In the genomic region with DNA sequence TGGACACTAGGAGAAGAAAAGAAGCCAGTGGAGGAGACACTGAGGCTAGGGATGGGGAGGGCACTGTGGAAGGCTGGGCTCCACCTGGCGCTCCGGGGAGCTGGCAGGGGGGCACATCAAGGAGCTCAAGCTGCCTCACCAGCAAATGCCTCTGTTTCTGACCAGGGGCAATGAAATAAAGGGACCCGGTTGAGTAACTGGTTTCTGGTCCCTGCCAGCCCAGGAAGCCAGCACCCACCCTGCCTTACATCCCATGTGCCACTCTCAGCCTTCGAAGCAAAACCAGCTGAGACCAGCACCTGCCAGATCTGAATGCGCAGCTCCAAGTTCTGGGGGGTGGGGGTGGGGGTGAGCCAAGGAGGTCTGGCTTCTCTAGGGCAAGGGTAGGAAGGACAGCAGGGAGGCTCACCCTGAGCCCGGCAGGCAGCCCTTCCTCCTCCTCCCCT, we compare ENCODE assay signal across 8 cellular contexts. TPM values are rescaled to one million over a fixed set of nuclear protein-coding genes. Genes with fewer than 3 reads are reported as not detected.
DNase-seq lines count a peak whose midpoint lies in the region; ATAC-seq, FAIRE-seq and TF ChIP-seq lines count a peak whose summit lies in the region.

No MANE protein-coding gene starts in this region.

- peak overlapping the region; percentile 90 for H3K4me2 ChIP-seq in astrocyte (ENCODE audit: low read length)

- no peaks in the 10 kb centered on the region for H3K79me2 ChIP-seq in astrocyte (ENCODE audit: insufficient read depth, low read length)

- peak; percentile 20 for ATAC-seq in activated CD4-positive, alpha-beta T cell treated with anti-CD3 and anti-CD28 coated beads for 36 hours
- ATAC-seq in thoracic aorta (ENCODE audit: insufficient number of reproducible peaks, low FRiP score, low read depth) (no peak), GM21381 (IDR thresholded peaks at IDR 0.05; ENCODE audit: unreplicated experiment) (no peak)

- intact Hi-C loops in activated CD4-positive, alpha-beta T cell treated with anti-CD3 and anti-CD28 coated beads for 36 hours (cut with DNase I, micrococcal nuclease), result no loop called here
- intact Hi-C loops in kidney (cut with DNase I), result no loop called here

- H3K27me3 Mint-ChIP-seq in activated CD4-positive, alpha-beta T cell treated with anti-CD3 and anti-CD28 coated beads for 36 hours, result peaks cover 15% of the 10 kb centered on the region
- peaks cover 24% of the 10 kb centered on the region for H3K27me3 Mint-ChIP-seq in astrocyte (ENCODE audit: low read depth, unreplicated experiment)

- H3K27ac ChIP-seq in astrocyte (ENCODE audit: low read depth, low read length) (no peak overlapping the region), kidney (ENCODE audit: low read depth in 2 of 2, low read length in 2 of 2) (peak overlapping the region; percentile 85 to 89), thoracic aorta (no peak overlapping the region)

- H3K27ac Mint-ChIP-seq in activated CD4-positive, alpha-beta T cell treated with anti-CD3 and anti-CD28 coated beads for 36 hours, result no peak overlapping the region
- peak overlapping the region; percentile 58 for H3K27ac Mint-ChIP-seq in astrocyte (ENCODE audit: unreplicated experiment)

- H3K9ac ChIP-seq in astrocyte (ENCODE audit: low read length) (peak overlapping the region; percentile 70), kidney (ENCODE audit: low read length in 2 of 2) (no peak overlapping the region)

- H3K4me3 Mint-ChIP-seq in activated CD4-positive, alpha-beta T cell treated with anti-CD3 and anti-CD28 coated beads for 36 hours, result no peak overlapping the region
- peak overlapping the region; percentile 47 for H3K4me3 Mint-ChIP-seq in astrocyte (ENCODE audit: unreplicated experiment)

- no peaks in the 10 kb centered on the region for H3K36me3 ChIP-seq in astrocyte (ENCODE audit: insufficient read depth, low read length)
- H3K36me3 ChIP-seq in kidney (ENCODE audit: control insufficient read depth in 1 of 2, insufficient read depth in 2 of 2, low read length in 2 of 2), result no peaks in the 10 kb centered on the region
- H3K36me3 ChIP-seq in thoracic aorta, result no peaks in the 10 kb centered on the region

- no peaks in the 10 kb centered on the region for H3K36me3 Mint-ChIP-seq in activated CD4-positive, alpha-beta T cell treated with anti-CD3 and anti-CD28 coated beads for 36 hours (ENCODE audit: low read depth)
- H3K36me3 Mint-ChIP-seq in astrocyte (ENCODE audit: low read depth, unreplicated experiment), result no peaks in the 10 kb centered on the region

- TF ChIP-seq CTCF in astrocyte (IDR thresholded peaks at IDR 0.05; ENCODE audit: insufficient read depth, low read depth, low read length) (no peak), kidney (IDR thresholded peaks at IDR 0.05; ENCODE audit: borderline replicate concordance, extremely low read depth, insufficient read depth) (no peak), thoracic aorta (IDR thresholded peaks at IDR 0.05) (no peak)

- H2AFZ ChIP-seq in astrocyte (ENCODE audit: low read depth, low read length), result peak overlapping the region; percentile 62

- H3K4me1 ChIP-seq in astrocyte (ENCODE audit: insufficient read depth, low read length), result peaks cover 11% of the 10 kb centered on the region
- peaks cover 0 to 4% of the 10 kb centered on the region in 2 donors for H3K4me1 ChIP-seq in kidney (ENCODE audit: control insufficient read depth in 1 of 2, insufficient read depth in 1 of 2, low read depth in 1 of 2, low read length in 2 of 2)
- peaks cover 10% of the 10 kb centered on the region in 2 donors for H3K4me1 ChIP-seq in thoracic aorta (ENCODE audit: control insufficient read depth in 1 of 2, low read depth in 2 of 2)

- FAIRE-seq in astrocyte (lab: Jason Lieb, UNC) (no peak), kidney (lab: Jason Lieb, UNC) (no peak)

- CTCF ChIA-PET in activated CD4-positive, alpha-beta T cell treated with anti-CD3 and anti-CD28 coated beads for 36 hours (lab: Charles Lee), result interaction anchor here (0.7 to 2.1 kb wide), 10 partner anchors 11 to 106 kb away, joined by 3 to 9 read pairs (median 5); no protein-coding TSS in a partner anchor

- POLR2A ChIA-PET in activated CD4-positive, alpha-beta T cell treated with anti-CD3 and anti-CD28 coated beads for 36 hours (lab: Charles Lee), result no interaction called here

- H3K9me3 ChIP-seq in astrocyte (ENCODE audit: insufficient read depth, low read depth, low read length) (no peaks in the 10 kb centered on the region), kidney (ENCODE audit: control insufficient read depth in 1 of 2, low read length in 2 of 2) (no peaks in the 10 kb centered on the region), thoracic aorta (no peaks in the 10 kb centered on the region)

- peaks cover 7% of the 10 kb centered on the region for H3K4me1 Mint-ChIP-seq in activated CD4-positive, alpha-beta T cell treated with anti-CD3 and anti-CD28 coated beads for 36 hours
- peaks cover 25% of the 10 kb centered on the region for H3K4me1 Mint-ChIP-seq in astrocyte (ENCODE audit: low read depth, unreplicated experiment)

- H3K4me3 ChIP-seq in astrocyte (ENCODE audit: insufficient read depth, low read depth, low read length) (peak overlapping the region; percentile 52), kidney (ENCODE audit: low read length in 2 of 2) (peak overlapping the region in 1 of 2 donors; percentile 60), thoracic aorta (peak overlapping the region; percentile 65)

- H3K27me3 ChIP-seq in astrocyte (ENCODE audit: insufficient read depth, low read length), result peaks cover 3% of the 10 kb centered on the region
- no peaks in the 10 kb centered on the region for H3K27me3 ChIP-seq in thoracic aorta (replicated peaks; ENCODE audit: insufficient read depth)

- DNase-seq in activated CD4-positive, alpha-beta T cell treated with anti-CD3 and anti-CD28 coated beads for 36 hours, result no peak
- DNase-seq in activated CD4-positive, alpha-beta T cell treated with anti-CD3 and anti-CD28 coated beads for 48 hours, result no peak
- DNase-seq in astrocyte (ENCODE audit: low read depth) (no peak), kidney (peak; percentile 80), thoracic aorta (ENCODE audit: low spot score) (no peak), SW480 (ENCODE audit: low spot score) (no peak), Kasumi-1 (lab: John Stamatoyannopoulos, UW) (no peak)

- peaks cover 5% of the 10 kb centered on the region for H4K20me1 ChIP-seq in astrocyte (ENCODE audit: insufficient read depth, low read length)

- no peaks in the 10 kb centered on the region for H3K9me3 Mint-ChIP-seq in activated CD4-positive, alpha-beta T cell treated with anti-CD3 and anti-CD28 coated beads for 36 hours (ENCODE audit: low read depth)
- H3K9me3 Mint-ChIP-seq in astrocyte (ENCODE audit: unreplicated experiment), result peaks cover 2% of the 10 kb centered on the region

RNA-seq across cellular contexts. Expression of gene PAK6, which starts 0.4 kb away (rescaled TPM):
- total RNA-seq in activated CD4-positive, alpha-beta T cell treated with anti-CD3 and anti-CD28 coated beads for 36 hours, result under 1 TPM; 0.30 to 0.53 TPM
- total RNA-seq in astrocyte, result 0.38 and 1.1 TPM in 2 replicates
- 11.9 TPM for total RNA-seq in kidney
- polyA plus RNA-seq in kidney (ENCODE audit: insufficient read depth, low read depth, low replicate concordance), result 8.1 TPM
- total RNA-seq in thoracic aorta, result under 1 TPM; 0.68 to 0.78 TPM

RNA-seq across cellular contexts. Expression of gene ANKRD63, which starts 44.4 kb away (rescaled TPM):
- not detected for total RNA-seq in activated CD4-positive, alpha-beta T cell treated with anti-CD3 and anti-CD28 coated beads for 36 hours
- total RNA-seq in astrocyte (not detected in 2 replicates), kidney (not detected), thoracic aorta (not detected)
- not detected for polyA plus RNA-seq in kidney (ENCODE audit: insufficient read depth, low read depth, low replicate concordance)

Comparison
In these comparisons a context has a peak if more than half of its experiments do, and no peak if none do; other contexts are left out.
1. H3K27ac ChIP-seq: peak in kidney (2 of 2); none in astrocyte (single experiment) and thoracic aorta (0 of 2).